ENCODE assay signal across 16 cellular contexts in genomic region chr15:46315540-46315939, GRCh38.
DNase-seq lines count a peak whose midpoint lies in the region; ATAC-seq and TF ChIP-seq lines count a peak whose summit lies in the region.
"Had no signal": no experiment of that assay in that cellular context is flagged by ENCODE, and none has a peak within 500 bp of the region (broad histone marks: within the 10 kb centered on the region; RNA-seq: fewer than 3 reads in every experiment).

No MANE protein-coding gene starts in this region.

- H3K27me3 Mint-ChIP-seq in GM23338 (ENCODE audit: insufficient read depth, low read depth, poor library complexity) (no peaks in the 10 kb centered on the region), glutamatergic neuron (ENCODE audit: unreplicated experiment) (peaks cover 3% of the 10 kb centered on the region)
- H3K27me3 Mint-ChIP-seq: CD4-positive, alpha-beta T cell had no signal

- no peak for TF ChIP-seq POLR2A in GM18505 (IDR thresholded peaks at IDR 0.05; ENCODE audit: borderline replicate concordance, extremely low read depth, insufficient read depth, insufficient read length)

- H4K20me1 ChIP-seq in GM23338 (replicated peaks; ENCODE audit: insufficient read depth), result no peaks in the 10 kb centered on the region

- H3K79me2 ChIP-seq in GM23338 (replicated peaks; ENCODE audit: insufficient read depth), result no peaks in the 10 kb centered on the region

- ATAC-seq in GM23338 (no peak), HG02623 (IDR thresholded peaks at IDR 0.05; ENCODE audit: unreplicated experiment) (no peak), GM21447 (IDR thresholded peaks at IDR 0.05; ENCODE audit: unreplicated experiment) (no peak), GM18505 (IDR thresholded peaks at IDR 0.05; ENCODE audit: unreplicated experiment) (no peak)
- ATAC-seq: A549 had no signal

- H3K27me3 ChIP-seq in GM23338 (ENCODE audit: insufficient read depth), result no peaks in the 10 kb centered on the region

- H3K4me3 ChIP-seq in GM23338, result no peak overlapping the region
- H3K4me3 ChIP-seq: A549, HAP-1 had no signal

- no peaks in the 10 kb centered on the region; the same call in 1 of the 2 replicates for H3K9me2 ChIP-seq in GM23338 (ENCODE audit: insufficient read depth)

- H3K4me3 Mint-ChIP-seq in GM23338 (no peak overlapping the region), glutamatergic neuron (ENCODE audit: unreplicated experiment) (no peak overlapping the region)
- H3K4me3 Mint-ChIP-seq: CD4-positive, alpha-beta T cell had no signal

- no peak overlapping the region for H3K27ac ChIP-seq in GM23338 (ENCODE audit: low read depth)
- H3K27ac ChIP-seq: 22Rv1, A549, C4-2B, HL-60 had no signal

- no peaks in the 10 kb centered on the region for H3K36me3 ChIP-seq in GM23338 (ENCODE audit: insufficient read depth)
- H3K36me3 ChIP-seq: HAP-1 had no signal

- 0 out of 2 replicates have a peak, but pooled peaks cover 8% of the 10 kb centered on the region for H3K4me1 ChIP-seq in GM23338 (ENCODE audit: insufficient read depth)
- H3K4me1 ChIP-seq: A549, Caco-2, HAP-1 had no signal

- peak; percentile 45 for DNase-seq in NCI-H1105 treated with DMSO at 0.1 percent for 48 hours (lab: John Stamatoyannopoulos, UW)
- no peak for DNase-seq in NCI-H1105 (lab: John Stamatoyannopoulos, UW)
- DNase-seq in GM23338 (ENCODE audit: low spot score), result no peak
- peak; percentile 14 for DNase-seq in NCI-H2107 treated with DMSO at 0.1 percent for 48 hours (lab: John Stamatoyannopoulos, UW; ENCODE audit: unreplicated experiment)
- DNase-seq in glutamatergic neuron, result no peak
- DNase-seq: AML-193; Caco-2; CD4-positive, alpha-beta T cell had no signal

- no peak overlapping the region for H3K4me2 ChIP-seq in GM23338
- H3K4me2 ChIP-seq: A549 had no signal

- peaks cover 2% of the 10 kb centered on the region; the same call in 2 of the 3 replicates for H3K4me1 Mint-ChIP-seq in GM23338
- peaks cover 27% of the 10 kb centered on the region for H3K4me1 Mint-ChIP-seq in glutamatergic neuron (ENCODE audit: low read depth, unreplicated experiment)

- H3F3A ChIP-seq in GM23338 (replicated peaks; ENCODE audit: low read depth), result no peaks in the 10 kb centered on the region

- TF ChIP-seq CTCF in GM23338 (conservative IDR thresholded peaks at IDR 0.05; ENCODE audit: low read depth in 2 of 2) (no peak), glutamatergic neuron (IDR thresholded peaks at IDR 0.05; ENCODE audit: partially characterized antibody, unreplicated experiment) (no peak)

- H3K36me3 Mint-ChIP-seq in GM23338 (ENCODE audit: low read depth) (no peaks in the 10 kb centered on the region), glutamatergic neuron (ENCODE audit: unreplicated experiment) (no peaks in the 10 kb centered on the region)

- H2AFZ ChIP-seq in GM23338, result 0 out of 2 replicates have a peak overlapping the region, but pooled peaks have one; percentile 15

- H3K27ac Mint-ChIP-seq in GM23338 (no peak overlapping the region), glutamatergic neuron (ENCODE audit: unreplicated experiment) (peak overlapping the region; percentile 49)
- H3K27ac Mint-ChIP-seq: CD4-positive, alpha-beta T cell had no signal

- H3K9me3 Mint-ChIP-seq in GM23338 (peaks cover 34% of the 10 kb centered on the region), glutamatergic neuron (ENCODE audit: unreplicated experiment) (peaks cover 11% of the 10 kb centered on the region)
- H3K9me3 Mint-ChIP-seq: CD4-positive, alpha-beta T cell had no signal

TF ChIP-seq in GM23338, 12 proteins besides CTCF, POLR2A, EP300 and RAD21:
- TF ChIP-seq EZH2phosphoT487 (IDR thresholded peaks at IDR 0.05; ENCODE audit: unreplicated experiment) (no peak), NANOG (IDR thresholded peaks at IDR 0.05; ENCODE audit: borderline replicate concordance) (no peak), ZNF331 (CRISPR knock-in tag; IDR thresholded peaks at IDR 0.05; ENCODE audit: low read depth) (no peak), POLR2AphosphoS5 (IDR thresholded peaks at IDR 0.05; ENCODE audit: low read depth) (no peak), ETS1 (IDR thresholded peaks at IDR 0.05) (no peak)

Comparison
In these comparisons a context has a peak if more than half of its experiments do, and no peak if none do; other contexts are left out.
1. DNase-seq: peak in NCI-H1105 treated with DMSO at 0.1 percent for 48 hours (single experiment) and NCI-H2107 treated with DMSO at 0.1 percent for 48 hours (single experiment); none in NCI-H1105 (single experiment), GM23338 (single experiment) and glutamatergic neuron (single experiment).